Comparison of ENCODE assay signal across 9 cellular contexts in genomic region chr12:24705741-24706358, GRCh38.
DNase-seq lines count a peak whose midpoint lies in the region; ATAC-seq and TF ChIP-seq lines count a peak whose summit lies in the region.
"Had no signal": no experiment of that assay in that cellular context is flagged by ENCODE, and none has a peak within 500 bp of the region (broad histone marks: within the 10 kb centered on the region; RNA-seq: fewer than 3 reads in every experiment).

No MANE protein-coding gene starts in this region.

- no peaks in the 10 kb centered on the region for H3K79me2 ChIP-seq in hepatocyte

- H3K27ac ChIP-seq in hepatocyte (peak overlapping the region; percentile 11), thyroid gland (no peak overlapping the region)
- H3K27ac ChIP-seq: skin epidermis had no signal

- H3K4me2 ChIP-seq in hepatocyte = peak overlapping the region; percentile 39

- ATAC-seq in GM18520 (IDR thresholded peaks at IDR 0.05; ENCODE audit: unreplicated experiment) = peak; percentile 98
- peak; percentile 99 for ATAC-seq in GM21619 (IDR thresholded peaks at IDR 0.05; ENCODE audit: unreplicated experiment)
- peak; percentile 99 for ATAC-seq in HG03575 (IDR thresholded peaks at IDR 0.05; ENCODE audit: extremely low read depth, insufficient number of reproducible peaks, low FRiP score, unreplicated experiment)

- intact Hi-C loops in thyroid gland (cut with DNase I) = no loop called here

- H3K27me3 ChIP-seq in hepatocyte (no peaks in the 10 kb centered on the region), thyroid gland (no peaks in the 10 kb centered on the region)

- H3K9me2 ChIP-seq in hepatocyte (replicated peaks; ENCODE audit: insufficient read depth) = no peaks in the 10 kb centered on the region

- H3K4me1 ChIP-seq in hepatocyte (ENCODE audit: insufficient read depth) (no peaks in the 10 kb centered on the region), thyroid gland (no peaks in the 10 kb centered on the region)

- DNase-seq in hepatocyte (ENCODE audit: low spot score) (no peak), T-helper 1 cell (no peak), thyroid gland (no peak)
- no peak for DNase-seq in stimulated activated naive CD4-positive, alpha-beta T cell treated with Interleukin-2 at 50 U/mL for 16 hours (lab: John Stamatoyannopoulos, UW)
- no peak for DNase-seq in activated effector memory CD4-positive, alpha-beta T cell treated with Interleukin-2 at 50 U/mL for 16 hours

- H3K9me3 ChIP-seq in hepatocyte (ENCODE audit: low read depth) (no peaks in the 10 kb centered on the region), thyroid gland (no peaks in the 10 kb centered on the region)

- no peaks in the 10 kb centered on the region for H3K36me3 ChIP-seq in hepatocyte (replicated peaks; ENCODE audit: insufficient read depth, low read depth)
- no peaks in the 10 kb centered on the region for H3K36me3 ChIP-seq in thyroid gland

- no peaks in the 10 kb centered on the region for H4K20me1 ChIP-seq in hepatocyte (ENCODE audit: insufficient read depth, poor library complexity, severe bottlenecking)

- TF ChIP-seq CTCF in hepatocyte (IDR thresholded peaks at IDR 0.05; ENCODE audit: poor library complexity) = no peak
- TF ChIP-seq CTCF in thyroid gland (IDR thresholded peaks at IDR 0.05) = no peak

- TF ChIP-seq POLR2A in thyroid gland (IDR thresholded peaks at IDR 0.05) = no peak

- H2AFZ ChIP-seq in hepatocyte = peak overlapping the region; percentile 36

- 30% methylated on average over 4 of the region's 4 CpGs for WGBS in hepatocyte (ENCODE audit: low lambda C conversion rate, missing lambda C conversion rate)
- 48 to 67% methylated on average over 4 of the region's 4 CpGs for WGBS in thyroid gland, 2 donors

- H3K4me3 ChIP-seq in hepatocyte (no peak overlapping the region), thyroid gland (replicated peaks in 1 of 3) (no peak overlapping the region)
- H3K4me3 ChIP-seq: skin epidermis had no signal
